In genomic region chr3:52891615-52892081, GRCh38 we compare ENCODE assay signal across 10 cellular contexts. TPM values are rescaled to one million over a fixed set of nuclear protein-coding genes. Genes with fewer than 3 reads are reported as not detected.
A peak's percentile ranks its signal among the peaks of the same experiment; 100 is the strongest.
DNase-seq lines count a peak whose midpoint lies in the region; ATAC-seq and TF ChIP-seq lines count a peak whose summit lies in the region.
"Had no signal": no experiment of that assay in that cellular context is flagged by ENCODE, and none has a peak within 500 bp of the region (broad histone marks: within the 10 kb centered on the region; RNA-seq: fewer than 3 reads in every experiment).

No MANE protein-coding gene starts in this region.

- WGBS in body of pancreas, 2 donors, result 45 to 55% methylated on average over 2 of the region's 2 CpGs

- peak; percentile 16 for ATAC-seq in body of pancreas
- ATAC-seq in mucosa of descending colon, result peak; percentile 38
- no peak for ATAC-seq in GM21515 (IDR thresholded peaks at IDR 0.05; ENCODE audit: unreplicated experiment)
- ATAC-seq in omental fat pad (ENCODE audit: low FRiP score), result no peak
- no peak for ATAC-seq in HG03354 (IDR thresholded peaks at IDR 0.05; ENCODE audit: poor library complexity, severe bottlenecking, unreplicated experiment)

- H3K4me3 ChIP-seq in body of pancreas (no peak overlapping the region), mucosa of descending colon (no peak overlapping the region)

- TF ChIP-seq POLR2A in body of pancreas (IDR thresholded peaks at IDR 0.05), result no peak

- H3K9me3 ChIP-seq in body of pancreas (no peaks in the 10 kb centered on the region), mucosa of descending colon (no peaks in the 10 kb centered on the region)

- no peaks in the 10 kb centered on the region for H3K27me3 ChIP-seq in body of pancreas

- in situ Hi-C loops in KBM-7 (cut with MboI; ENCODE audit: low pct_unique_long_range_greater_than_20kb, low sequenced_read_pairs), result no loop called here

- H3K36me3 ChIP-seq in body of pancreas (replicated peaks in 1 of 2; ENCODE audit: insufficient read depth in 1 of 2, low read depth in 2 of 2), result no peaks in the 10 kb centered on the region
- no peaks in the 10 kb centered on the region for H3K36me3 ChIP-seq in mucosa of descending colon (ENCODE audit: low read depth)

- no peak for TF ChIP-seq CTCF in body of pancreas (IDR thresholded peaks at IDR 0.05)
- no peak for TF ChIP-seq CTCF in mucosa of descending colon (IDR thresholded peaks at IDR 0.05)
- TF ChIP-seq CTCF in omental fat pad (IDR thresholded peaks at IDR 0.05), result no peak

- H3K4me1 ChIP-seq in body of pancreas (peaks cover 77% of the 10 kb centered on the region), mucosa of descending colon (ENCODE audit: low read depth) (peaks cover 4% of the 10 kb centered on the region)

- DNase-seq in AG20443 (ENCODE audit: low spot score) (peak; percentile 83), KBM-7 (peak; percentile 95), body of pancreas (peak in 1 of 4 donors; percentile 45), mucosa of descending colon (peak in 1 of 3 donors; percentile 11), inferior parietal cortex (ENCODE audit: extremely low spot score) (no peak), omental fat pad (ENCODE audit: low spot score) (no peak)
- DNase-seq: NCI-H446 had no signal

- H3K27ac ChIP-seq in body of pancreas, result peak overlapping the region; percentile 7 to 79 (median 62)

- intact Hi-C loops in body of pancreas (cut with DNase I) (no loop called here), mucosa of descending colon (cut with DNase I, micrococcal nuclease) (no loop called here)

RNA-seq across cellular contexts. Expression of gene STIMATE, which starts 5.7 kb away (rescaled TPM):
- total RNA-seq in body of pancreas (10 to 100 TPM; 13.0 to 63.0 TPM), mucosa of descending colon (10 to 100 TPM in 2 of 3 donors, 1 to 10 TPM in 1; 9.3 to 14.8 (median 11.1) TPM), omental fat pad (10 to 100 TPM; 15.1 to 34.7 (median 18.8) TPM)

RNA-seq across cellular contexts. Expression of gene MUSTN1, which starts 56.8 kb away (rescaled TPM):
- total RNA-seq in body of pancreas (1 to 10 TPM in 1 of 2 donors, not detected in 1; 3.9 TPM), mucosa of descending colon (1 to 10 TPM; 1.9 to 5.3 (median 4.0) TPM), omental fat pad (10 to 100 TPM in 1 of 4 donors, 1 to 10 TPM in 3; 2.8 to 34.7 (median 6.4) TPM)
- total RNA-seq: Daoy had no signal

Comparison
In these comparisons a context has a peak if more than half of its experiments do, and no peak if none do; other contexts are left out.
1. DNase-seq: peak in AG20443 (single experiment) and KBM-7 (single experiment); none in inferior parietal cortex (single experiment) and omental fat pad (single experiment).
2. ATAC-seq: peak in body of pancreas (single experiment) and mucosa of descending colon (single experiment); none in GM21515 (single experiment), omental fat pad (single experiment) and HG03354 (single experiment).